Comparison of ENCODE assay signal across 8 cellular contexts in genomic region chr16:58733671-58734458, GRCh38.
A peak's percentile ranks its signal among the peaks of the same experiment; 100 is the strongest.
DNase-seq lines count a peak whose midpoint lies in the region; ATAC-seq and TF ChIP-seq lines count a peak whose summit lies in the region.

GOT2 (minus strand) TSS chr16:58734316; CDS start chr16:58734228, 88 bp downstream.

- H3K4me3 ChIP-seq in AG10803 (ENCODE audit: low read length) (peak within 1 kb of the TSS; percentile 83), choroid plexus epithelial cell (ENCODE audit: low read depth, low read length) (peak within 1 kb of the TSS; percentile 98)

- TF ChIP-seq CTCF in AG10803 (conservative IDR thresholded peaks at IDR 0.05; ENCODE audit: low read length) = peak; percentile 74
- TF ChIP-seq CTCF in choroid plexus epithelial cell (conservative IDR thresholded peaks at IDR 0.05; ENCODE audit: low read depth, low read length) = peak; percentile 69

- peak; percentile 90 for ATAC-seq in HG03196 (IDR thresholded peaks at IDR 0.05; ENCODE audit: unreplicated experiment)

- in situ Hi-C loops in GM18951 (cut with MboI; ENCODE audit: low sequenced_read_pairs, unreplicated experiment) = no loop called here

- H3K27ac ChIP-seq in layer of hippocampus (ENCODE audit: low read depth, low read length) = peak within 1 kb of the TSS; percentile 73

- H3K27me3 ChIP-seq in layer of hippocampus (ENCODE audit: control insufficient read depth, insufficient read depth, low read length) = no peaks in the 10 kb centered on the region

- TF ChIP-seq POLR2A in GM18951 (IDR thresholded peaks at IDR 0.05; ENCODE audit: extremely low read depth, insufficient read depth, insufficient read length) = peak; percentile 77

- DNase-seq in AG10803 (ENCODE audit: low read depth) (peak; percentile 85), NCI-H345 (lab: John Stamatoyannopoulos, UW) (peak; percentile 72), choroid plexus epithelial cell (ENCODE audit: low read depth) (peak; percentile 89)
- peak; percentile 67 for DNase-seq in activated CD4-positive, alpha-beta T cell treated with anti-CD3 and anti-CD28 coated beads for 1 hour
- peak; percentile 69 to 76 for DNase-seq in stimulated activated CD4-positive, alpha-beta T cell treated with anti-CD3 and anti-CD28 coated beads, Interleukin-1b, Interleukin-23, amount 100 ng/mL, for 4 hours (ENCODE audit: low read depth in 2 of 2)

Comparison
In these comparisons a context has a peak if more than half of its experiments do, and no peak if none do; other contexts are left out.
1. Peak in every context shown above with its lines: DNase-seq, ATAC-seq, H3K4me3 ChIP-seq and H3K27ac ChIP-seq.